Comparison of ENCODE assay signal across 1 cellular context in genomic region chrX:154397888-154398667, GRCh38.
TF ChIP-seq lines count a peak whose summit lies in the region.

TSS of gene RPL10 (plus strand) at chrX:154398377. CDS start at chrX:154398520, 143 bp downstream.

TF ChIP-seq in HepG2, 621 proteins besides CTCF, POLR2A, EP300 and RAD21 (continued from another document and continues in another):
- TF ChIP-seq ZNF609 (CRISPR knock-in tag; IDR thresholded peaks at IDR 0.05; ENCODE audit: borderline replicate concordance) = no peak
- peak; percentile 49; the same call in 1 of the 2 replicates for TF ChIP-seq RXRB (CRISPR knock-in tag; IDR thresholded peaks at IDR 0.05; ENCODE audit: borderline replicate concordance)
- TF ChIP-seq CEBPG (CRISPR knock-in tag; IDR thresholded peaks at IDR 0.05) = 0 out of 2 replicates have a peak, but pooled peaks have one; percentile 2
- no peak for TF ChIP-seq NFATC3 (CRISPR knock-in tag; IDR thresholded peaks at IDR 0.05)
- no peak for TF ChIP-seq ARHGAP35 (CRISPR knock-in tag; IDR thresholded peaks at IDR 0.05; ENCODE audit: borderline replicate concordance)
- no peak for TF ChIP-seq FOXM1 (CRISPR knock-in tag; IDR thresholded peaks at IDR 0.05)
- TF ChIP-seq ZNF101 (CRISPR knock-in tag; IDR thresholded peaks at IDR 0.05; ENCODE audit: borderline replicate concordance, low read depth) = 0 out of 2 replicates have a peak, but pooled peaks have one; percentile 8
- no peak for TF ChIP-seq ZMYM2 (CRISPR knock-in tag; IDR thresholded peaks at IDR 0.05)
- TF ChIP-seq MAF1 (CRISPR knock-in tag; IDR thresholded peaks at IDR 0.05; ENCODE audit: borderline replicate concordance) = no peak
- TF ChIP-seq ZNF280D (CRISPR knock-in tag; IDR thresholded peaks at IDR 0.05) = peak; percentile 26; the same call in 1 of the 2 replicates
- no peak for TF ChIP-seq ZNF720 (CRISPR knock-in tag; IDR thresholded peaks at IDR 0.05)
- peak; percentile 43; the same call in 1 of the 2 replicates for TF ChIP-seq CHD2 (IDR thresholded peaks at IDR 0.05; ENCODE audit: low read depth, low read length)
- no peak for TF ChIP-seq SCMH1 (CRISPR knock-in tag; IDR thresholded peaks at IDR 0.05; ENCODE audit: borderline replicate concordance)
- TF ChIP-seq ZNF430 (CRISPR knock-in tag; IDR thresholded peaks at IDR 0.05) = no peak; the same call in 1 of the 2 replicates
- TF ChIP-seq ZNF687 (CRISPR knock-in tag; IDR thresholded peaks at IDR 0.05) = peak; percentile 89
- no peak for TF ChIP-seq ATF7-NPFF (CRISPR knock-in tag; IDR thresholded peaks at IDR 0.05; ENCODE audit: low read depth)
- no peak for TF ChIP-seq ZNF75D (CRISPR knock-in tag; IDR thresholded peaks at IDR 0.05; ENCODE audit: borderline replicate concordance)
- no peak for TF ChIP-seq ZZZ3 (CRISPR knock-in tag; IDR thresholded peaks at IDR 0.05; ENCODE audit: borderline replicate concordance)
- TF ChIP-seq NFE2L2 (IDR thresholded peaks at IDR 0.05; ENCODE audit: low read length) = no peak
- TF ChIP-seq, protein P1, sequence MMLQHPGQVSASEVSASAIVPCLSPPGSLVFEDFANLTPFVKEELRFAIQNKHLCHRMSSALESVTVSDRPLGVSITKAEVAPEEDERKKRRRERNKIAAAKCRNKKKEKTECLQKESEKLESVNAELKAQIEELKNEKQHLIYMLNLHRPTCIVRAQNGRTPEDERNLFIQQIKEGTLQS (CRISPR knock-in tag; IDR thresholded peaks at IDR 0.05) = no peak
- peak; percentile 78 for TF ChIP-seq RBM22 (optimal IDR thresholded peaks at IDR 0.05; ENCODE audit: low read length)
- TF ChIP-seq FOXA1 (IDR thresholded peaks at IDR 0.05) = no peak
- no peak for TF ChIP-seq FOXA1 (CRISPR knock-in tag; IDR thresholded peaks at IDR 0.05)
- TF ChIP-seq POLR2G (IDR thresholded peaks at IDR 0.05; ENCODE audit: low read depth, low read length) = peak; percentile 99
- peak; percentile 99 for TF ChIP-seq ZNF574 (CRISPR knock-in tag; IDR thresholded peaks at IDR 0.05)
- TF ChIP-seq MEIS2 (CRISPR knock-in tag; IDR thresholded peaks at IDR 0.05) = peak; percentile 29; the same call in 1 of the 2 replicates
- TF ChIP-seq ZNF34 (CRISPR knock-in tag; IDR thresholded peaks at IDR 0.05; ENCODE audit: borderline replicate concordance) = no peak
- no peak for TF ChIP-seq ZUFSP (CRISPR knock-in tag; IDR thresholded peaks at IDR 0.05; ENCODE audit: borderline replicate concordance)
- peak; percentile 15; the same call in 1 of the 2 replicates for TF ChIP-seq KDM6A (CRISPR knock-in tag; IDR thresholded peaks at IDR 0.05; ENCODE audit: low read depth)
- TF ChIP-seq ZBTB7B (CRISPR knock-in tag; IDR thresholded peaks at IDR 0.05) = no peak
- no peak for TF ChIP-seq HNRNPK (IDR thresholded peaks at IDR 0.05; ENCODE audit: low read depth, low read length, poor library complexity, severe bottlenecking)
- TF ChIP-seq, protein P2, sequence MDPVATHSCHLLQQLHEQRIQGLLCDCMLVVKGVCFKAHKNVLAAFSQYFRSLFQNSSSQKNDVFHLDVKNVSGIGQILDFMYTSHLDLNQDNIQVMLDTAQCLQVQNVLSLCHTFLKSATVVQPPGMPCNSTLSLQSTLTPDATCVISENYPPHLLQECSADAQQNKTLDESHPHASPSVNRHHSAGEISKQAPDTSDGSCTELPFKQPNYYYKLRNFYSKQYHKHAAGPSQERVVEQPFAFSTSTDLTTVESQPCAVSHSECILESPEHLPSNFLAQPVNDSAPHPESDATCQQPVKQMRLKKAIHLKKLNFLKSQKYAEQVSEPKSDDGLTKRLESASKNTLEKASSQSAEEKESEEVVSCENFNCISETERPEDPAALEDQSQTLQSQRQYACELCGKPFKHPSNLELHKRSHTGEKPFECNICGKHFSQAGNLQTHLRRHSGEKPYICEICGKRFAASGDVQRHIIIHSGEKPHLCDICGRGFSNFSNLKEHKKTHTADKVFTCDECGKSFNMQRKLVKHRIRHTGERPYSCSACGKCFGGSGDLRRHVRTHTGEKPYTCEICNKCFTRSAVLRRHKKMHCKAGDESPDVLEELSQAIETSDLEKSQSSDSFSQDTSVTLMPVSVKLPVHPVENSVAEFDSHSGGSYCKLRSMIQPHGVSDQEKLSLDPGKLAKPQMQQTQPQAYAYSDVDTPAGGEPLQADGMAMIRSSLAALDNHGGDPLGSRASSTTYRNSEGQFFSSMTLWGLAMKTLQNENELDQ (CRISPR knock-in tag; IDR thresholded peaks at IDR 0.05; ENCODE audit: borderline replicate concordance) = no peak
- TF ChIP-seq ERF (CRISPR knock-in tag; IDR thresholded peaks at IDR 0.05) = no peak
- 0 out of 2 replicates have a peak, but pooled peaks have one; percentile 37 for TF ChIP-seq ZXDC (CRISPR knock-in tag; IDR thresholded peaks at IDR 0.05)
- no peak for TF ChIP-seq ZNF510 (CRISPR knock-in tag; IDR thresholded peaks at IDR 0.05; ENCODE audit: low read depth)
- no peak for TF ChIP-seq ZNF234 (CRISPR knock-in tag; conservative IDR thresholded peaks at IDR 0.05)
- TF ChIP-seq PHF8 (CRISPR knock-in tag; IDR thresholded peaks at IDR 0.05) = peak; percentile 73; the same call in 1 of the 2 replicates
- no peak for TF ChIP-seq ZFP41 (CRISPR knock-in tag; IDR thresholded peaks at IDR 0.05; ENCODE audit: borderline replicate concordance)
